Comparison of ENCODE assay signal across 16 cellular contexts in the genomic region with DNA sequence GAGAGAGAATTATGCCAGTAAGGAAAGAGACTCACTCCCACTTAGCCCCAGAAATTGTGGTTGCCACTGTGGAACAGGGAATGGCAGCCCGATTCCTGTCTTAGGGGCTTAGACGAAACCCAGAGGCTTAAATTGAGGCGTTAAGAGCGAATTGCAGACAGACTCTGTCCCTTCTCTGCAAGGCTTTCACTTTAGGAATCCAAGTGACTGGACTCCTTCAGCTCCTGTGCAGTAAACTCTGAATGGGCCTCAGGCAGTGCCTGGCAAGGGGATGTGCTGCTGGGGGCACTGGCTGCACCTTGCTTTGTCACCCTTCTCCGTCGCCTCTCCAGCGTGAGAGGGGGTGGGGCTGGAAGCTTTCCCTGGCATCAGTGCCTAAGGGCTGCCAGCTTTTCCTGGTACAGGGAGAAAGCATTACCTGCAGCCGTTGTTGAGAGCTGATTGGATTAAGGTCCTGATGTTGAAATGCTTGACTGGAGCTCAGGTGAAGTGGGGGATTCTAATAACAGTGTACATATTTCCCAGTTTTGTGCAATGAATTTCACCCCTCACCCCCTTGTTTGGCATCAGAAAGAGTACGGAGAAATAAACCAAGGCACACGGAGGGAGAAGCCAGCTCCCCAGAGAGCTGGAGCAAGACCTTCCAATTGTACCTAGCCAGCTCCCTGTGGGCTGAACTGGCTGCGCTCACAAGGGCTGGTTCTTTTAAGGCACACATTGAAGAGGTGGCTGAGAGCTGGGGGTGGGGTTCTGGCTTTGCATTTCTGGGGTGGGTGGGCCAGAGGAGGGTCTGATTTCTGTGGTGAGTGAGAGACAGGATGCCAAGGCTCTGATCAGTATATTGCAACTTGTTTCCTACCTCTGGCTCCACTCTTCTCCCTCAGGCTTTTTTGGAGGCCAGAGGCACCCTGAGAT. TPM values are rescaled to one million over a fixed set of nuclear protein-coding genes. Genes with fewer than 3 reads are reported as not detected.
A peak's percentile ranks its signal among the peaks of the same experiment; 100 is the strongest.
DNase-seq lines count a peak whose midpoint lies in the region; ATAC-seq and TF ChIP-seq lines count a peak whose summit lies in the region.
"Had no signal": no experiment of that assay in that cellular context is flagged by ENCODE, and none has a peak within 500 bp of the region (broad histone marks: within the 10 kb centered on the region; RNA-seq: fewer than 3 reads in every experiment).

No MANE protein-coding gene starts in this region.

- DNase-seq in right cardiac atrium (peak in 2 of 3 donors; percentile 69), Right ventricle myocardium superior (no peak), SK-N-DZ (ENCODE audit: low spot score) (peak; percentile 11), hippocampal formation (lab: John Stamatoyannopoulos, UW) (peak; percentile 34 to 37), type B pancreatic cell (ENCODE audit: extremely low spot score, unreplicated experiment) (no peak), smooth muscle cell (lab: John Stamatoyannopoulos, UW; ENCODE audit: unreplicated experiment) (no peak)
- DNase-seq in activated CD4-positive, CD25-positive, alpha-beta regulatory T cell treated with anti-CD3 and anti-CD28 coated beads, Interleukin-2, amount 50 U/mL, for 72 hours: no peak
- DNase-seq: Caco-2; cortex of kidney; NCI-H446 treated with DMSO at 0.1 percent for 48 hours; nephron progenitor cell; right lobe of liver; stimulated activated CD4-positive, alpha-beta T cell treated with anti-CD3 and anti-CD28 coated beads, Interleukin-4, amount 100 ng/mL, for 24 hours; SW 1271; upper lobe of left lung had no signal

- no peaks in the 10 kb centered on the region for H3K9me3 Mint-ChIP-seq in type B pancreatic cell
- H3K9me3 Mint-ChIP-seq: nephron progenitor cell had no signal

- ATAC-seq in right cardiac atrium (peak; percentile 16 to 30), Right ventricle myocardium superior (ENCODE audit: poor library complexity) (no peak), GM21526 (IDR thresholded peaks at IDR 0.05; ENCODE audit: low FRiP score, unreplicated experiment) (no peak)
- ATAC-seq: right lobe of liver had no signal

- H3K4me2 ChIP-seq in smooth muscle cell: no peak overlapping the region

- H3K27me3 ChIP-seq in right cardiac atrium (ENCODE audit: control insufficient read depth, insufficient read depth) (no peaks in the 10 kb centered on the region), smooth muscle cell (ENCODE audit: low read depth) (peaks cover 73% of the 10 kb centered on the region)
- H3K27me3 ChIP-seq: right lobe of liver had no signal

- peaks cover 85% of the 10 kb centered on the region for H3K27me3 Mint-ChIP-seq in type B pancreatic cell

- H3K4me3 ChIP-seq in right cardiac atrium (ENCODE audit: low read length) (no peak overlapping the region), smooth muscle cell (no peak overlapping the region)
- H3K4me3 ChIP-seq: right lobe of liver, upper lobe of left lung had no signal

- no peaks in the 10 kb centered on the region for H3K9me3 ChIP-seq in right cardiac atrium (ENCODE audit: control insufficient read depth, low read length)
- H3K9me3 ChIP-seq in smooth muscle cell (replicated peaks; ENCODE audit: low read depth): no peaks in the 10 kb centered on the region
- H3K9me3 ChIP-seq: Caco-2, right lobe of liver, upper lobe of left lung had no signal

- no peak overlapping the region for H3K9ac ChIP-seq in smooth muscle cell (ENCODE audit: low read depth)

- 53% methylated on average over 11 of the region's 11 CpGs for WGBS in right cardiac atrium
- 56% methylated on average over 11 of the region's 11 CpGs for WGBS in smooth muscle cell (ENCODE audit: low lambda C conversion rate)

- H4K20me1 ChIP-seq in smooth muscle cell (ENCODE audit: low read depth): no peaks in the 10 kb centered on the region

- H3K4me1 Mint-ChIP-seq in type B pancreatic cell (ENCODE audit: unreplicated experiment): no peaks in the 10 kb centered on the region
- H3K4me1 Mint-ChIP-seq: nephron progenitor cell had no signal

- H3K27ac Mint-ChIP-seq in type B pancreatic cell: no peak overlapping the region
- H3K27ac Mint-ChIP-seq: nephron progenitor cell had no signal

- no peaks in the 10 kb centered on the region for H3F3A ChIP-seq in smooth muscle cell (ENCODE audit: low read depth)

- no peaks in the 10 kb centered on the region for H3K36me3 ChIP-seq in smooth muscle cell (ENCODE audit: low read depth)
- H3K36me3 ChIP-seq: right lobe of liver, upper lobe of left lung had no signal

- peak overlapping the region; percentile 46 for H3K4me3 Mint-ChIP-seq in type B pancreatic cell
- H3K4me3 Mint-ChIP-seq: nephron progenitor cell had no signal

- intact Hi-C loops in right cardiac atrium (cut with DNase I) (loop anchor here in 1 of 4 donors (5.0 kb wide), 1 partner anchor 101 kb away; no protein-coding TSS in a partner anchor), Right ventricle myocardium superior (cut with DNase I) (no loop called here)

- H3K27ac ChIP-seq in right cardiac atrium (ENCODE audit: low read length): no peak overlapping the region
- no peak overlapping the region for H3K27ac ChIP-seq in smooth muscle cell (ENCODE audit: low read depth)
- H3K27ac ChIP-seq: right lobe of liver, upper lobe of left lung had no signal

- H3K4me1 ChIP-seq in right cardiac atrium (ENCODE audit: control insufficient read depth, insufficient read depth, low read length) (peaks cover 5% of the 10 kb centered on the region), smooth muscle cell (ENCODE audit: low read depth) (peaks cover 12% of the 10 kb centered on the region)
- H3K4me1 ChIP-seq: Caco-2, right lobe of liver had no signal

- H3K36me3 Mint-ChIP-seq in type B pancreatic cell: no peaks in the 10 kb centered on the region

- no peak for TF ChIP-seq CTCF in type B pancreatic cell (conservative IDR thresholded peaks at IDR 0.05)
- TF ChIP-seq CTCF in smooth muscle cell (IDR thresholded peaks at IDR 0.05; ENCODE audit: borderline replicate concordance, insufficient read depth, poor library complexity, severe bottlenecking): no peak

- no peak overlapping the region for H2AFZ ChIP-seq in smooth muscle cell (ENCODE audit: low read depth)

- no peaks in the 10 kb centered on the region for H3K79me2 ChIP-seq in smooth muscle cell (ENCODE audit: low read depth)

RNA-seq across cellular contexts. Expression of a gene that starts 39.7 kb away (rescaled TPM):
- 10 to 100 TPM; 59.5 to 94.2 (median 67.1) TPM for total RNA-seq in right cardiac atrium
- polyA plus RNA-seq in right cardiac atrium: 44.2 TPM
- 11.1 TPM for total RNA-seq in Right ventricle myocardium superior
- 5.3 and 6.6 TPM in 2 replicates for polyA plus RNA-seq in SK-N-DZ (2014; cell fraction: cytosol; rRNA removed)
- 8.4 and 13.4 TPM in 2 replicates for polyA plus RNA-seq in SK-N-DZ (2014; cell fraction: nucleus; rRNA removed)
- 16.4 and 20.0 TPM in 2 replicates for total RNA-seq in type B pancreatic cell (ENCODE audit: low replicate concordance)
- total RNA-seq in smooth muscle cell: 0.09 and 0.31 TPM in 2 replicates
- 0.63 and 1.4 TPM in 2 replicates for polyA plus RNA-seq in smooth muscle cell

Comparison
In these comparisons a context has a peak if more than half of its experiments do, and no peak if none do; other contexts are left out.
1. ATAC-seq: peak in right cardiac atrium (2 of 2); none in Right ventricle myocardium superior (single experiment) and GM21526 (single experiment).
2. DNase-seq: peak in right cardiac atrium (2 of 3), SK-N-DZ (single experiment) and hippocampal formation (2 of 2); none in Right ventricle myocardium superior (single experiment), type B pancreatic cell (single experiment), smooth muscle cell (single experiment) and activated CD4-positive, CD25-positive, alpha-beta regulatory T cell treated with anti-CD3 and anti-CD28 coated beads, Interleukin-2, amount 50 U/mL, for 72 hours (single experiment).